ENCODE assay signal across 1 cellular context in the genomic region with DNA sequence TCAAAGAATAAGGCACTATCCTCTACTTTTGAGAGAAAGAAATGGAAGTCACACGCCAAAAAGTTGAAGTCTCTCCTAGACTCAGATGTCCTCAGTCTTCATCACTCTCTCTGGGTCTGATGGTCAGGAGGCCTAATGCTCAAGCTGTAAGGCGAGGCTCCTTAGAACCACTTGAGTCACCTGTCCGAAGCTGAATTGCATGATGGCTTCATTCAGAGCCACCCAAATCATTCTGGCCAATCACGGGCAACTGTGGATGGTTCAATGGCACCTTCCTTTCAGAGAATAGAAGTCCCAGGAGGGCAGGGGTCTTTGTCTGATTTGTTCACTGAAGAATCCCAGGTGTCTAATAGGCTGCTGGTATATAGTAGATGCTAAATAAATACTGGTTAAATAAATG.
TF ChIP-seq lines count a peak whose summit lies in the region.

No MANE protein-coding gene starts in this region.

TF ChIP-seq in IMR-90, 13 proteins besides CTCF, POLR2A, EP300 and RAD21:
- no peak for TF ChIP-seq NFE2L2 (IDR thresholded peaks at IDR 0.05; ENCODE audit: low read depth, low read length)
- TF ChIP-seq CEBPB (IDR thresholded peaks at IDR 0.05; ENCODE audit: low read depth, low read length): no peak
- TF ChIP-seq, protein P1, sequence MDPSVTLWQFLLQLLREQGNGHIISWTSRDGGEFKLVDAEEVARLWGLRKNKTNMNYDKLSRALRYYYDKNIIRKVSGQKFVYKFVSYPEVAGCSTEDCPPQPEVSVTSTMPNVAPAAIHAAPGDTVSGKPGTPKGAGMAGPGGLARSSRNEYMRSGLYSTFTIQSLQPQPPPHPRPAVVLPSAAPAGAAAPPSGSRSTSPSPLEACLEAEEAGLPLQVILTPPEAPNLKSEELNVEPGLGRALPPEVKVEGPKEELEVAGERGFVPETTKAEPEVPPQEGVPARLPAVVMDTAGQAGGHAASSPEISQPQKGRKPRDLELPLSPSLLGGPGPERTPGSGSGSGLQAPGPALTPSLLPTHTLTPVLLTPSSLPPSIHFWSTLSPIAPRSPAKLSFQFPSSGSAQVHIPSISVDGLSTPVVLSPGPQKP (IDR thresholded peaks at IDR 0.05; ENCODE audit: borderline replicate concordance, low read depth, low read length): no peak
- TF ChIP-seq SMC3 (IDR thresholded peaks at IDR 0.05; ENCODE audit: low read depth, low read length): no peak
- TF ChIP-seq MAFK (IDR thresholded peaks at IDR 0.05; ENCODE audit: low read depth, low read length): no peak
- no peak for TF ChIP-seq RFX5 (IDR thresholded peaks at IDR 0.05; ENCODE audit: low read depth, low read length)
- TF ChIP-seq, protein P2, sequence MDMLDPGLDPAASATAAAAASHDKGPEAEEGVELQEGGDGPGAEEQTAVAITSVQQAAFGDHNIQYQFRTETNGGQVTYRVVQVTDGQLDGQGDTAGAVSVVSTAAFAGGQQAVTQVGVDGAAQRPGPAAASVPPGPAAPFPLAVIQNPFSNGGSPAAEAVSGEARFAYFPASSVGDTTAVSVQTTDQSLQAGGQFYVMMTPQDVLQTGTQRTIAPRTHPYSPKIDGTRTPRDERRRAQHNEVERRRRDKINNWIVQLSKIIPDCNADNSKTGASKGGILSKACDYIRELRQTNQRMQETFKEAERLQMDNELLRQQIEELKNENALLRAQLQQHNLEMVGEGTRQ (IDR thresholded peaks at IDR 0.05; ENCODE audit: low read depth, low read length): no peak
- no peak for TF ChIP-seq MXI1 (IDR thresholded peaks at IDR 0.05; ENCODE audit: borderline replicate concordance, low read depth, low read length)
- TF ChIP-seq FOS (IDR thresholded peaks at IDR 0.05; ENCODE audit: low read depth, low read length): no peak
- no peak for TF ChIP-seq MAZ (IDR thresholded peaks at IDR 0.05; ENCODE audit: borderline replicate concordance, low read depth, low read length)
- no peak for TF ChIP-seq RCOR1 (IDR thresholded peaks at IDR 0.05; ENCODE audit: insufficient replicate concordance, low read length)
- TF ChIP-seq CHD1 (IDR thresholded peaks at IDR 0.05; ENCODE audit: low read depth, low read length): no peak
- TF ChIP-seq BHLHE40 (IDR thresholded peaks at IDR 0.05; ENCODE audit: low read depth, low read length): no peak
